ENCODE assay signal across 12 cellular contexts in genomic region chr11:10893713-10894112, GRCh38. TPM values are rescaled to one million over a fixed set of nuclear protein-coding genes. Genes with fewer than 3 reads are reported as not detected.
DNase-seq lines count a peak whose midpoint lies in the region; ATAC-seq and TF ChIP-seq lines count a peak whose summit lies in the region.
"Had no signal": no experiment of that assay in that cellular context is flagged by ENCODE, and none has a peak within 500 bp of the region (broad histone marks: within the 10 kb centered on the region; RNA-seq: fewer than 3 reads in every experiment).

No MANE protein-coding gene starts in this region.

- no peak overlapping the region for H2BK5ac ChIP-seq in mesenchymal stem cell (ENCODE audit: low read depth, low read length, poor library complexity, severe bottlenecking)

- H2BK15ac ChIP-seq in mesenchymal stem cell (ENCODE audit: low read depth, poor library complexity, severe bottlenecking) = no peak overlapping the region

- ATAC-seq in GM21381 (IDR thresholded peaks at IDR 0.05; ENCODE audit: unreplicated experiment) = no peak
- ATAC-seq in activated naive CD8-positive, alpha-beta T cell treated with anti-CD3 and anti-CD28 coated beads, Interleukin-2, amount 50 U/mL, for 24 hours = no peak
- ATAC-seq: activated CD8-positive, alpha-beta T cell treated with anti-CD3 and anti-CD28 coated beads, Interleukin-2, amount 10 ng/mL, durations not matched to agents 7 days and 5 days; natural killer cell treated with Interleukin-12 subunit alpha and Interleukin-12 subunit beta and Interleukin-15 and Interleukin-18, amount 100 ng/mL, for 72 hours had no signal

- H2AK5ac ChIP-seq in mesenchymal stem cell (ENCODE audit: low read length, severe bottlenecking) = no peak overlapping the region

- H3K79me1 ChIP-seq in mesenchymal stem cell (replicated peaks; ENCODE audit: low read length, poor library complexity, severe bottlenecking) = no peaks in the 10 kb centered on the region

- no peak overlapping the region for H4K91ac ChIP-seq in mesenchymal stem cell (ENCODE audit: low read length)

- no peak overlapping the region for H3K23ac ChIP-seq in mesenchymal stem cell (ENCODE audit: low read length in 2 of 2)

- peak overlapping the region; percentile 16 for H3K9ac ChIP-seq in mesenchymal stem cell (ENCODE audit: low read length)

- H3K36me3 ChIP-seq in esophagus muscularis mucosa (no peaks in the 10 kb centered on the region), mesenchymal stem cell (ENCODE audit: control insufficient read depth in 1 of 2, insufficient read depth in 2 of 2, low read depth in 1 of 2, low read length in 2 of 2) (no peaks in the 10 kb centered on the region), spleen (no peaks in the 10 kb centered on the region)
- H3K36me3 ChIP-seq: SJCRH30 had no signal

- H3K18ac ChIP-seq in mesenchymal stem cell (ENCODE audit: low read depth in 1 of 2, low read length in 2 of 2) = no peak overlapping the region

- CTCF ChIA-PET in AG04450 (lab: Charles Lee) = interaction anchor here (1.0 to 3.5 kb wide), 10 partner anchors 11 to 893 kb away, joined by 3 to 24 read pairs (median 6); no protein-coding TSS in a partner anchor

- H3K27me3 Mint-ChIP-seq in activated naive CD8-positive, alpha-beta T cell treated with anti-CD3 and anti-CD28 coated beads, Interleukin-2, amount 50 U/mL, for 24 hours = no peaks in the 10 kb centered on the region

- intact Hi-C loops in esophagus muscularis mucosa (cut with DNase I) (no loop called here), spleen (cut with DNase I; ENCODE audit: low total_unique reads) (no loop called here)

- peaks cover 4% of the 10 kb centered on the region for H3K36me3 Mint-ChIP-seq in activated naive CD8-positive, alpha-beta T cell treated with anti-CD3 and anti-CD28 coated beads, Interleukin-2, amount 50 U/mL, for 24 hours (ENCODE audit: low read depth)

- no peak overlapping the region for H3K27ac Mint-ChIP-seq in activated naive CD8-positive, alpha-beta T cell treated with anti-CD3 and anti-CD28 coated beads, Interleukin-2, amount 50 U/mL, for 24 hours
- H3K27ac Mint-ChIP-seq: activated CD8-positive, alpha-beta T cell treated with anti-CD3 and anti-CD28 coated beads, Interleukin-2, amount 10 ng/mL, durations not matched to agents 7 days and 5 days; natural killer cell treated with Interleukin-12 subunit alpha and Interleukin-12 subunit beta and Interleukin-15 and Interleukin-18, amount 100 ng/mL, for 72 hours had no signal

- peaks cover 12% of the 10 kb centered on the region for H3K9me3 Mint-ChIP-seq in activated naive CD8-positive, alpha-beta T cell treated with anti-CD3 and anti-CD28 coated beads, Interleukin-2, amount 50 U/mL, for 24 hours
- H3K9me3 Mint-ChIP-seq: natural killer cell treated with Interleukin-12 subunit alpha and Interleukin-12 subunit beta and Interleukin-15 and Interleukin-18, amount 100 ng/mL, for 72 hours had no signal

- H3K14ac ChIP-seq in mesenchymal stem cell (ENCODE audit: low read length in 2 of 2) = no peak overlapping the region

- POLR2A ChIA-PET in AG04450 (lab: Yijun Ruan, JAX) = interaction anchor here (0.9 to 2.3 kb wide), 5 partner anchors 35 to 85 kb away, joined by 3 to 29 read pairs (median 6); partner anchors contain the start of genes EIF4G2 and ZBED5

- no peak overlapping the region for H4K8ac ChIP-seq in mesenchymal stem cell (ENCODE audit: low read length)

- TF ChIP-seq EP300 in esophagus muscularis mucosa (IDR thresholded peaks at IDR 0.05) = no peak

- no peak overlapping the region for H2BK12ac ChIP-seq in mesenchymal stem cell (ENCODE audit: low read length in 2 of 2)

- DNase-seq in AG04450 (ENCODE audit: low read depth, low spot score) (peak; percentile 62), NCI-H446 (lab: John Stamatoyannopoulos, UW) (peak; percentile 7 to 51), esophagus muscularis mucosa (ENCODE audit: extremely low spot score) (no peak), mesenchymal stem cell (peak; percentile 75), spleen (no peak), Kasumi-1 (lab: John Stamatoyannopoulos, UW) (no peak)
- DNase-seq in activated naive CD8-positive, alpha-beta T cell treated with anti-CD3 and anti-CD28 coated beads, Interleukin-2, amount 50 U/mL, for 24 hours = no peak
- DNase-seq: activated CD8-positive, alpha-beta T cell treated with anti-CD3 and anti-CD28 coated beads, Interleukin-2, amount 10 ng/mL, durations not matched to agents 7 days and 5 days; C1 segment of cervical spinal cord; SJCRH30 had no signal

- TF ChIP-seq CTCF in AG04450 (IDR thresholded peaks at IDR 0.05; ENCODE audit: low read depth, low read length) (peak; percentile 62), esophagus muscularis mucosa (IDR thresholded peaks at IDR 0.05) (peak in 1 of 3 experiments; percentile 42), spleen (IDR thresholded peaks at IDR 0.05 in 8 of 11, conservative IDR thresholded peaks at IDR 0.05 in 3 of 11) (peak in 1 of 11 experiments; percentile 9)

- H3K9me3 ChIP-seq in AG04450 (ENCODE audit: control insufficient read depth, insufficient read depth, low read length) (no peaks in the 10 kb centered on the region), esophagus muscularis mucosa (no peaks in the 10 kb centered on the region), mesenchymal stem cell (ENCODE audit: control insufficient read depth, low read length) (no peaks in the 10 kb centered on the region), spleen (peaks cover 0 to 13% (median 7%) of the 10 kb centered on the region in 8 donors)
- H3K9me3 ChIP-seq: SJCRH30 had no signal

- H3K4me1 Mint-ChIP-seq in activated naive CD8-positive, alpha-beta T cell treated with anti-CD3 and anti-CD28 coated beads, Interleukin-2, amount 50 U/mL, for 24 hours = peaks cover 9% of the 10 kb centered on the region

- no peak for TF ChIP-seq POLR2A in esophagus muscularis mucosa (IDR thresholded peaks at IDR 0.05; ENCODE audit: low read depth)
- TF ChIP-seq POLR2A in spleen (IDR thresholded peaks at IDR 0.05) = no peak

- H3K4me2 ChIP-seq in mesenchymal stem cell (ENCODE audit: low read length, poor library complexity, severe bottlenecking) = no peak overlapping the region

- H2AFZ ChIP-seq in mesenchymal stem cell (ENCODE audit: low read depth, low read length) = no peak overlapping the region

- H3K4me1 ChIP-seq in esophagus muscularis mucosa (peaks cover 16 to 26% (median 17%) of the 10 kb centered on the region in 4 donors), mesenchymal stem cell (ENCODE audit: control insufficient read depth, insufficient read depth, low read depth, low read length) (peaks cover 6% of the 10 kb centered on the region), spleen (peaks cover 0 to 3% (median 0%) of the 10 kb centered on the region in 6 donors)

- H3K27ac ChIP-seq in AG04450 (ENCODE audit: low read depth, low read length) = peak overlapping the region; percentile 72
- peak overlapping the region; percentile 13 to 53 (median 30) for H3K27ac ChIP-seq in esophagus muscularis mucosa (replicated peaks in 1 of 4)
- H3K27ac ChIP-seq in mesenchymal stem cell (ENCODE audit: low read length, poor library complexity, severe bottlenecking) = peak overlapping the region; percentile 19
- no peak overlapping the region for H3K27ac ChIP-seq in spleen
- H3K27ac ChIP-seq: SJCRH30 had no signal

- H3K4me3 ChIP-seq in AG04450 (ENCODE audit: low read depth, low read length) = no peak overlapping the region
- no peak overlapping the region for H3K4me3 ChIP-seq in esophagus muscularis mucosa
- H3K4me3 ChIP-seq in mesenchymal stem cell (ENCODE audit: insufficient read depth in 1 of 2, low read depth in 1 of 2, low read length in 2 of 2) = no peak overlapping the region
- H3K4me3 ChIP-seq in spleen = no peak overlapping the region
- H3K4me3 ChIP-seq: SJCRH30 had no signal

- no peak overlapping the region for H3K4ac ChIP-seq in mesenchymal stem cell (ENCODE audit: low read depth in 1 of 2, low read length in 2 of 2)

- H3K27me3 ChIP-seq in AG04450 (ENCODE audit: control insufficient read depth, insufficient read depth, low read length) (no peaks in the 10 kb centered on the region), esophagus muscularis mucosa (no peaks in the 10 kb centered on the region), mesenchymal stem cell (ENCODE audit: control insufficient read depth in 1 of 2, insufficient read depth in 1 of 2, low read length in 2 of 2) (no peaks in the 10 kb centered on the region), spleen (replicated peaks in 1 of 7) (no peaks in the 10 kb centered on the region)
- H3K27me3 ChIP-seq: SJCRH30 had no signal

- no peak overlapping the region for H2BK120ac ChIP-seq in mesenchymal stem cell (ENCODE audit: low read depth, low read length)

- H3K4me3 Mint-ChIP-seq in activated naive CD8-positive, alpha-beta T cell treated with anti-CD3 and anti-CD28 coated beads, Interleukin-2, amount 50 U/mL, for 24 hours = no peak overlapping the region
- H3K4me3 Mint-ChIP-seq: activated CD8-positive, alpha-beta T cell treated with anti-CD3 and anti-CD28 coated beads, Interleukin-2, amount 10 ng/mL, durations not matched to agents 7 days and 5 days; natural killer cell treated with Interleukin-12 subunit alpha and Interleukin-12 subunit beta and Interleukin-15 and Interleukin-18, amount 100 ng/mL, for 72 hours had no signal

RNA-seq across cellular contexts. Expression of gene ZBED5, which starts 35.9 kb away (rescaled TPM):
- polyA plus RNA-seq in AG04450 (2011; rRNA removed) (77.5 and 87.7 TPM in 2 replicates), spleen (10 to 100 TPM; 43.5 to 70.1 (median 46.7) TPM)
- 139 and 188 TPM in 2 replicates for polyA minus RNA-seq in AG04450 (2011; rRNA and poly(A)+ RNA removed)
- total RNA-seq in esophagus muscularis mucosa (10 to 100 TPM; 27.3 to 36.5 (median 28.3) TPM), spleen (10 to 100 TPM; 54.8 to 83.8 (median 66.9) TPM)
- 21.1 TPM for polyA plus RNA-seq in mesenchymal stem cell (2013, experiment 1 of 2)
- polyA plus RNA-seq in mesenchymal stem cell (2013, experiment 2 of 2) = 21.4 TPM

Comparison
In these comparisons a context has a peak if more than half of its experiments do, and no peak if none do; other contexts are left out.
1. DNase-seq: peak in AG04450 (single experiment), NCI-H446 (2 of 2) and mesenchymal stem cell (single experiment); none in esophagus muscularis mucosa (single experiment), spleen (single experiment), activated naive CD8-positive, alpha-beta T cell treated with anti-CD3 and anti-CD28 coated beads, Interleukin-2, amount 50 U/mL, for 24 hours (single experiment) and Kasumi-1 (0 of 2).
2. H3K27ac ChIP-seq: peak in AG04450 (single experiment), esophagus muscularis mucosa (4 of 4) and mesenchymal stem cell (single experiment); none in spleen (0 of 8).